1 cellular context compared by ENCODE assay signal in genomic region chr14:94612580-94613554, GRCh38.
A peak's percentile ranks its signal among the peaks of the same experiment; 100 is the strongest.
TF ChIP-seq lines count a peak whose summit lies in the region.

No MANE protein-coding gene starts in this region.

TF ChIP-seq in HepG2, 621 proteins besides CTCF, POLR2A, EP300 and RAD21 (continued from another document):
- TF ChIP-seq ZNF362 (CRISPR knock-in tag; IDR thresholded peaks at IDR 0.05; ENCODE audit: borderline replicate concordance) (no peak), KDM5B (CRISPR knock-in tag; IDR thresholded peaks at IDR 0.05; ENCODE audit: borderline replicate concordance) (no peak), ZNF18 (CRISPR knock-in tag; IDR thresholded peaks at IDR 0.05; ENCODE audit: insufficient replicate concordance) (no peak), SKIL (CRISPR knock-in tag; IDR thresholded peaks at IDR 0.05; ENCODE audit: borderline replicate concordance) (no peak), ZNF792 (CRISPR knock-in tag; IDR thresholded peaks at IDR 0.05) (no peak), ZSCAN9 (CRISPR knock-in tag; IDR thresholded peaks at IDR 0.05; ENCODE audit: borderline replicate concordance) (peak; percentile 14; the same call in 1 of the 2 replicates), ZC3H13 (CRISPR knock-in tag; IDR thresholded peaks at IDR 0.05) (peak; percentile 44; the same call in 1 of the 2 replicates), RNF2 (conservative IDR thresholded peaks at IDR 0.05; ENCODE audit: low read depth) (no peak), PHF20 (CRISPR knock-in tag; IDR thresholded peaks at IDR 0.05) (no peak), RBM22 (optimal IDR thresholded peaks at IDR 0.05; ENCODE audit: low read length) (peak; percentile 93), ZNF784 (CRISPR knock-in tag; IDR thresholded peaks at IDR 0.05; ENCODE audit: borderline replicate concordance) (no peak), UBTF (CRISPR knock-in tag; IDR thresholded peaks at IDR 0.05) (peak; percentile 55; the same call in 1 of the 2 replicates), SUZ12 (IDR thresholded peaks at IDR 0.05; ENCODE audit: low read depth, low read length) (no peak), PRMT3 (CRISPR knock-in tag; IDR thresholded peaks at IDR 0.05; ENCODE audit: borderline replicate concordance, low read depth) (no peak), ZNF121 (CRISPR knock-in tag; IDR thresholded peaks at IDR 0.05) (no peak), ISX (CRISPR knock-in tag; conservative IDR thresholded peaks at IDR 0.05) (no peak), REL (CRISPR knock-in tag; conservative IDR thresholded peaks at IDR 0.05) (no peak), ZNF878 (CRISPR knock-in tag; IDR thresholded peaks at IDR 0.05) (no peak), KDM3A (CRISPR knock-in tag; IDR thresholded peaks at IDR 0.05; ENCODE audit: low read depth) (no peak), LCORL (IDR thresholded peaks at IDR 0.05) (no peak), LCORL (CRISPR knock-in tag; IDR thresholded peaks at IDR 0.05) (no peak), ZNF383 (CRISPR knock-in tag; IDR thresholded peaks at IDR 0.05; ENCODE audit: borderline replicate concordance) (no peak), ZBTB3 (CRISPR knock-in tag; IDR thresholded peaks at IDR 0.05; ENCODE audit: borderline replicate concordance, low read depth) (no peak), ZNF772 (CRISPR knock-in tag; IDR thresholded peaks at IDR 0.05) (no peak), MED1 (CRISPR knock-in tag; IDR thresholded peaks at IDR 0.05) (no peak; the same call in 1 of the 2 replicates), SSRP1 (CRISPR knock-in tag; IDR thresholded peaks at IDR 0.05) (peak; percentile 88; the same call in 1 of the 2 replicates)
TF ChIP-seq in HepG2: peak in this region for 68.
